1 cellular context compared by ENCODE assay signal in genomic region chr4:168841682-168842019, GRCh38.
TF ChIP-seq lines count a peak whose summit lies in the region.

No MANE protein-coding gene starts in this region.

TF ChIP-seq in A549, 52 proteins besides CTCF, POLR2A, EP300 and RAD21 (continued from another document):
- TF ChIP-seq ELK1 (IDR thresholded peaks at IDR 0.05; ENCODE audit: low read depth, low read length) = no peak
